ENCODE assay signal across 8 cellular contexts in the genomic region with DNA sequence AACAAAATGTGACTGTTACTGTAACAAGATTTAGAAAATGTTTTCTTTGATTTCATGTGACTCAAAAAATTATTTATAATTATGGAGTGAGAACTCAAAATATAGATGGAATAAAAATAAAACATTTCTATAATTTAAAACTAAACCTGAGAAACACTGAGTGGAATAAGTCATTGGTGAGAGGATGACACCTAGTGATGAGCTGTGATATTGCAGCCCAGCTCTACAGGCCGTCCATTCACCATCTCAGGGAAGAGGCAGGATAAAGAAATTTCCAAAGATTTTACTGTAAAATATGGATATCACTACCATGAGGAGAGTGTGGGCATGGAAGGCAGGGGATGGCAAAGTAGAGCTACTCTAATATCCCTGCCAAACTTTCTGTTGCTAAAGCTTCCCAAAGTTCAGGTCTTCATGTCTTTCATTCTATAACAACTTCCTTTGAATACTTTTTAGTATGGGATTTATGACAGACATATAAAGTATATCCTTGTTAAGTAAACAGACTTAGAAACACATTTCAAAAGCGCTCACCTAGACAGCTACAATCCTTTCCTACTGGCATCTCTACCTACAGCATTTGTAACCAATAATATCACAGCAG.
DNase-seq lines count a peak whose midpoint lies in the region; ATAC-seq, FAIRE-seq and TF ChIP-seq lines count a peak whose summit lies in the region.

No MANE protein-coding gene starts in this region.

- peaks cover 16% of the 10 kb centered on the region for H3K36me3 Mint-ChIP-seq in Caco-2 (ENCODE audit: insufficient read depth, unreplicated experiment)

- no peaks in the 10 kb centered on the region for H3K27me3 ChIP-seq in Caco-2 (replicated peaks; ENCODE audit: control insufficient read depth, insufficient read depth, low read length)
- no peaks in the 10 kb centered on the region for H3K27me3 ChIP-seq in IMR-90 (ENCODE audit: control insufficient read depth, insufficient read depth, low read length)
- no peaks in the 10 kb centered on the region for H3K27me3 ChIP-seq in GM12878 (replicated peaks in 1 of 2; ENCODE audit: control insufficient read depth in 2 of 2, insufficient read depth in 2 of 2, low read length in 1 of 2)
- no peaks in the 10 kb centered on the region for H3K27me3 ChIP-seq in mesendoderm (ENCODE audit: insufficient read depth, low read length, poor library complexity)

- H3K4me3 Mint-ChIP-seq in Caco-2 (ENCODE audit: unreplicated experiment), result no peak overlapping the region

- ATAC-seq in IMR-90 (ENCODE audit: low read depth) (peak; percentile 23; the same call in 1 of the 2 replicates), GM12878 (peak; percentile 31; the same call in 1 of the 3 replicates), HG03175 (IDR thresholded peaks at IDR 0.05; ENCODE audit: unreplicated experiment) (no peak), HG03196 (IDR thresholded peaks at IDR 0.05; ENCODE audit: unreplicated experiment) (no peak), HG02588 (IDR thresholded peaks at IDR 0.05; ENCODE audit: unreplicated experiment) (no peak)

- H4K91ac ChIP-seq in IMR-90 (ENCODE audit: insufficient read depth, low read depth, low read length), result no peak overlapping the region

- H3K18ac ChIP-seq in IMR-90 (ENCODE audit: low read depth, low read length) (no peak overlapping the region), mesendoderm (ENCODE audit: low read length) (no peak overlapping the region)

- no TSS peak for BruUV-seq in Caco-2 (replicated peaks; lab: Mats Ljungman, UMichigan)
- no TSS peak for BruUV-seq in IMR-90 (replicated peaks; lab: Mats Ljungman, UMichigan)
- no TSS peak for BruUV-seq in GM12878 (replicated peaks; lab: Mats Ljungman, UMichigan)

- POLR2A ChIA-PET in Caco-2 (lab: Charles Lee) (no interaction called here), IMR-90 (lab: Charles Lee; ENCODE audit: unreplicated experiment) (no interaction called here), GM12878 (lab: Charles Lee) (no interaction called here)

- no peak overlapping the region for H3K56ac ChIP-seq in IMR-90 (ENCODE audit: extremely low read depth, insufficient read depth, low read length)
- H3K56ac ChIP-seq in mesendoderm (ENCODE audit: low read length), result no peak overlapping the region

- H4K8ac ChIP-seq in IMR-90 (ENCODE audit: low read depth in 2 of 2, low read length in 2 of 2), result no peak overlapping the region
- H4K8ac ChIP-seq in mesendoderm (ENCODE audit: low read depth, low read length), result no peak overlapping the region

- H3K23ac ChIP-seq in IMR-90 (ENCODE audit: low read depth, low read length) (no peak overlapping the region), mesendoderm (ENCODE audit: low read length) (no peak overlapping the region)

- H4K5ac ChIP-seq in IMR-90 (ENCODE audit: low read depth, low read length), result no peak overlapping the region
- H4K5ac ChIP-seq in mesendoderm (ENCODE audit: low read length), result no peak overlapping the region

- peaks cover 14% of the 10 kb centered on the region for H3K4me1 Mint-ChIP-seq in Caco-2 (ENCODE audit: low read depth, unreplicated experiment)

- H2BK5ac ChIP-seq in IMR-90 (ENCODE audit: low read depth, low read length, poor library complexity, severe bottlenecking) (no peak overlapping the region), mesendoderm (ENCODE audit: low read length) (no peak overlapping the region)

- H3K9me3 ChIP-seq in Caco-2 (peaks cover 17% of the 10 kb centered on the region; the same call in 1 of the 2 replicates), IMR-90 (ENCODE audit: control insufficient read depth, insufficient read depth, low read length) (peaks cover 8% of the 10 kb centered on the region), GM12878 (replicated peaks; ENCODE audit: control insufficient read depth, insufficient read depth, low read length) (peaks cover 10% of the 10 kb centered on the region; the same call in 2 of the 3 replicates)

- in situ Hi-C loops in IMR-90 (cut with MboI; ENCODE audit: low sequenced_read_pairs) (no loop called here), GM12878 (cut with MboI) (no loop called here)

- H3K4me2 ChIP-seq in IMR-90 (ENCODE audit: low read depth, low read length) (no peak overlapping the region), GM12878 (ENCODE audit: control insufficient read depth, insufficient read depth) (no peak overlapping the region), mesendoderm (ENCODE audit: low read length) (no peak overlapping the region)

- H3K79me1 ChIP-seq in IMR-90 (ENCODE audit: low read depth in 1 of 2, low read length in 2 of 2), result no peaks in the 10 kb centered on the region
- H3K79me1 ChIP-seq in mesendoderm (ENCODE audit: low read length), result no peaks in the 10 kb centered on the region

- no peak overlapping the region for H3K4me3 ChIP-seq in Caco-2 (ENCODE audit: low read depth, low read length)
- H3K4me3 ChIP-seq in IMR-90 (ENCODE audit: insufficient read depth, low read depth, low read length), result no peak overlapping the region
- no peak overlapping the region for H3K4me3 ChIP-seq in GM12878
- no peak overlapping the region for H3K4me3 ChIP-seq in mesendoderm (ENCODE audit: low read length)

- H3K27ac Mint-ChIP-seq in Caco-2 (ENCODE audit: unreplicated experiment), result no peak overlapping the region

- H2AFZ ChIP-seq in IMR-90 (replicated peaks; ENCODE audit: low read length, poor library complexity), result no peak overlapping the region
- H2AFZ ChIP-seq in GM12878 (ENCODE audit: control insufficient read depth, low read depth, low read length), result no peak overlapping the region

- no peak overlapping the region for H2BK120ac ChIP-seq in IMR-90 (ENCODE audit: low read depth, low read length)
- no peak overlapping the region for H2BK120ac ChIP-seq in mesendoderm (ENCODE audit: low read depth, low read length)

- no peaks in the 10 kb centered on the region for H3K9me1 ChIP-seq in IMR-90 (ENCODE audit: insufficient read depth, low read length)

- H3K9me3 Mint-ChIP-seq in Caco-2 (ENCODE audit: unreplicated experiment), result peaks cover 30% of the 10 kb centered on the region

- TF ChIP-seq POLR2A in IMR-90 (IDR thresholded peaks at IDR 0.05; ENCODE audit: low read depth, low read length), result no peak
- no peak for TF ChIP-seq POLR2A in GM12878 (IDR thresholded peaks at IDR 0.05; ENCODE audit: low read depth, low read length)

- dilution Hi-C loops in IMR-90 (cut with HindIII; ENCODE audit: low sequenced_read_pairs, unreplicated experiment), result no loop called here

- FAIRE-seq in GM12878 (lab: Jason Lieb, UNC), result peak; percentile 7

- H3K9ac ChIP-seq in IMR-90 (ENCODE audit: low read depth, low read length) (no peak overlapping the region), GM12878 (ENCODE audit: control insufficient read depth, insufficient read depth, low read length) (no peak overlapping the region), mesendoderm (ENCODE audit: low read length) (no peak overlapping the region)

- H2AK9ac ChIP-seq in IMR-90 (replicated peaks; ENCODE audit: low read depth, low read length, poor library complexity), result no peak overlapping the region

- H3K79me2 ChIP-seq in GM12878 (ENCODE audit: control insufficient read depth, insufficient read depth, low read length), result no peaks in the 10 kb centered on the region
- H3K79me2 ChIP-seq in mesendoderm (ENCODE audit: control insufficient read depth, insufficient read depth, low read length), result no peaks in the 10 kb centered on the region

- DNase-seq in Caco-2, result peak in 1 of 2 experiments; percentile 60
- DNase-seq in IMR-90, result peak; percentile 28
- DNase-seq in GM12878 (ENCODE audit: low read depth, low spot score), result no peak
- peak; percentile 43 for DNase-seq in mesendoderm
- no peak for DNase-seq in DMS79 treated with DMSO at 0.1 percent for 48 hours (lab: John Stamatoyannopoulos, UW)

- intact Hi-C loops in Caco-2 (cut with micrococcal nuclease; ENCODE audit: unreplicated experiment) (loop anchor here (1.0 to 5.0 kb wide), 2 partner anchors 91 to 127 kb away; no protein-coding TSS in a partner anchor), IMR-90 (cut with micrococcal nuclease) (loop anchor here (2.0 to 5.0 kb wide), 2 partner anchors 87 to 410 kb away; no protein-coding TSS in a partner anchor), GM12878 (cut with micrococcal nuclease; ENCODE audit: unreplicated experiment) (loop anchor here (5.0 kb wide), 1 partner anchor 93 kb away; no protein-coding TSS in a partner anchor)

- SMC1A ChIA-PET in GM12878 (lab: Charles Lee; ENCODE audit: uncharacterized antibody, unreplicated experiment), result interaction anchor here (1.0 to 3.7 kb wide), 5 partner anchors 27 to 428 kb away, joined by 4 to 18 read pairs (median 4); no protein-coding TSS in a partner anchor

- no CpG with 5 or more reads among the region's 2 CpGs for WGBS in IMR-90 (ENCODE audit: extremely low coverage in 2 of 2, insufficient read length in 1 of 2), 2 experiments
- 95% methylated on average over 2 of the region's 2 CpGs for WGBS in GM12878 (ENCODE audit: insufficient coverage, insufficient replicate concordance, low lambda C conversion rate, missing lambda C conversion rate)
- no CpG with 5 or more reads among the region's 2 CpGs for WGBS in mesendoderm (ENCODE audit: extremely low coverage, insufficient coverage, low lambda C conversion rate)

- no peak overlapping the region for H3K4ac ChIP-seq in IMR-90 (ENCODE audit: low read depth, low read length)
- no peak overlapping the region for H3K4ac ChIP-seq in mesendoderm (ENCODE audit: low read depth, low read length)

- H2BK15ac ChIP-seq in IMR-90 (ENCODE audit: low read depth, low read length), result no peak overlapping the region
- no peak overlapping the region for H2BK15ac ChIP-seq in mesendoderm (replicated peaks; ENCODE audit: low read depth)

- H2AK5ac ChIP-seq in IMR-90 (ENCODE audit: low read depth, low read length) (no peak overlapping the region), mesendoderm (ENCODE audit: low read length) (no peak overlapping the region)

- RAD21 ChIA-PET in GM12878 (lab: Charles Lee; ENCODE audit: unreplicated experiment), result interaction anchor here (1.0 kb wide), 1 partner anchor 406 kb away, joined by 3 read pairs; no protein-coding TSS in a partner anchor

- no peaks in the 10 kb centered on the region for H3K27me3 Mint-ChIP-seq in Caco-2 (ENCODE audit: insufficient read depth, unreplicated experiment)

- no peak for TF ChIP-seq EP300 in GM12878 (IDR thresholded peaks at IDR 0.05; ENCODE audit: borderline replicate concordance in 1 of 2, control insufficient read depth in 1 of 2, low read depth in 2 of 2, low read length in 2 of 2)

- H3K27ac ChIP-seq in IMR-90 (ENCODE audit: insufficient read depth, low read length) (no peak overlapping the region), GM12878 (ENCODE audit: control insufficient read depth, insufficient read depth) (no peak overlapping the region), mesendoderm (ENCODE audit: low read depth, low read length) (no peak overlapping the region)

- no peak overlapping the region for H2BK20ac ChIP-seq in IMR-90 (ENCODE audit: low read depth, low read length)

- H3K14ac ChIP-seq in IMR-90 (replicated peaks; ENCODE audit: low read depth, low read length), result no peak overlapping the region

- H4K20me1 ChIP-seq in IMR-90 (ENCODE audit: insufficient read depth, low read length), result no peaks in the 10 kb centered on the region
- no peaks in the 10 kb centered on the region for H4K20me1 ChIP-seq in GM12878 (ENCODE audit: control insufficient read depth, insufficient read depth)

- H3K4me1 ChIP-seq in Caco-2 (0 out of 2 replicates have a peak, but pooled peaks cover 6% of the 10 kb centered on the region), IMR-90 (ENCODE audit: control insufficient read depth, insufficient read depth, low read length) (no peaks in the 10 kb centered on the region), GM12878 (ENCODE audit: control insufficient read depth, insufficient read depth, low read length) (peaks cover 2% of the 10 kb centered on the region; the same call in 1 of the 2 replicates), mesendoderm (ENCODE audit: control insufficient read depth, low read depth, low read length) (no peaks in the 10 kb centered on the region)

- CTCF ChIA-PET in Caco-2 (lab: Charles Lee) (interaction anchor here (1.1 to 2.8 kb wide), 2 partner anchors 12 to 90 kb away, joined by 3 to 8 read pairs; no protein-coding TSS in a partner anchor), IMR-90 (lab: Yijun Ruan, JAX) (interaction anchor here (1.1 to 1.2 kb wide), 2 partner anchors 9 to 11 kb away, joined by 4 to 5 read pairs; no protein-coding TSS in a partner anchor), GM12878 (lab: Yijun Ruan, JAX) (interaction anchor here (0.7 to 2.3 kb wide), 13 partner anchors 8 to 428 kb away, joined by 3 to 10 read pairs (median 3); no protein-coding TSS in a partner anchor)

- TF ChIP-seq CTCF in Caco-2 (IDR thresholded peaks at IDR 0.05; ENCODE audit: insufficient read depth in 1 of 2, low read depth in 1 of 2, low read length in 1 of 2, severe bottlenecking in 1 of 2, unreplicated experiment in 1 of 2), result peak; percentile 46 to 87
- peak; percentile 51 for TF ChIP-seq CTCF in IMR-90 (conservative IDR thresholded peaks at IDR 0.05; ENCODE audit: low read depth, low read length)
- TF ChIP-seq CTCF in GM12878 (IDR thresholded peaks at IDR 0.05 in 2 of 3, conservative IDR thresholded peaks at IDR 0.05 in 1 of 3; ENCODE audit: control insufficient read depth in 2 of 3, extremely low read depth in 1 of 3, insufficient read depth in 1 of 3, low read depth in 3 of 3, low read length in 3 of 3), result peak; percentile 33 to 71 (median 56)

- TF ChIP-seq RAD21 in IMR-90 (IDR thresholded peaks at IDR 0.05; ENCODE audit: low read length) (peak; percentile 59), GM12878 (IDR thresholded peaks at IDR 0.05; ENCODE audit: insufficient read depth, low read depth, low read length) (peak; percentile 28; the same call in 1 of the 2 replicates)

- H3K36me3 ChIP-seq in Caco-2 (ENCODE audit: control insufficient read depth, insufficient read depth, low read length) (peaks cover 2% of the 10 kb centered on the region; the same call in 1 of the 2 replicates), IMR-90 (ENCODE audit: control insufficient read depth, insufficient read depth, low read length) (no peaks in the 10 kb centered on the region), GM12878 (ENCODE audit: control insufficient read depth in 2 of 2, insufficient read depth in 2 of 2, low read length in 1 of 2) (peaks cover 1 to 2% of the 10 kb centered on the region in 2 experiments; a peak in 2 of 4 replicates), mesendoderm (ENCODE audit: control insufficient read depth, insufficient read depth, low read length) (no peaks in the 10 kb centered on the region)

Comparison
In these comparisons a context has a peak if more than half of its experiments do, and no peak if none do; other contexts are left out.
1. DNase-seq: peak in IMR-90 (single experiment) and mesendoderm (single experiment); none in GM12878 (single experiment) and DMS79 treated with DMSO at 0.1 percent for 48 hours (single experiment).
2. ATAC-seq: peak in IMR-90 (single experiment) and GM12878 (single experiment); none in HG03175 (single experiment), HG03196 (single experiment) and HG02588 (single experiment).
3. Peak in every context shown above with its lines, with median percentiles within 50 percentile points of each other: CTCF ChIP-seq.